In the genomic region with DNA sequence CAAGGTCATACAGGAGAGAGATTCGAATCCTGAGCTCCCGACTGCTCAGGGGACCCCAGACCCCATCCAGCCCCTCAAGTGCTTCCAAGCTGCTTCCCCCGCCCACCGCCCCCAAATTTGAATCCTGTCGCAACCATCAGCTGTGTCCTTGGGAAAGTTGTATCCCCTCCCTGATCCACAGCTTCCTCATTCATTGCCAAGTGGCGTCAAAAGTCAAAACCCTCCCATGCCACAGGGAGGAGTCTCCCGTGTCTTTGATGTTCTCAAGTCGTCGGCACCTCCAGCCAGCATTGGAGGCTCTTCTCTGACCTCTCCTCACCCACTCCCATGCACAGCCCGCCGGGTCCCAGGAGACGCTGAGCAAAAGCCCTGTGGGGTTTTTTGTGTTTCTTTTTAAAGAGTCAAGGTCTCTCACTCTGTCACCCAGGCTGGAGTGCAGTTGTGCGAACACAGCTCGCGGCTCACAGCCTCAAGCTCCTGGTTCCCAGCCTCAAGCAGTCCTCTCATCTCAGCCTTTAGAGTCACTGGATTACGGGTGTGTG, we compare ENCODE assay signal across 12 cellular contexts. TPM values are rescaled to one million over a fixed set of nuclear protein-coding genes. Genes with fewer than 3 reads are reported as not detected.
A peak's percentile ranks its signal among the peaks of the same experiment; 100 is the strongest.
DNase-seq lines count a peak whose midpoint lies in the region; ATAC-seq and TF ChIP-seq lines count a peak whose summit lies in the region.
"Had no signal": no experiment of that assay in that cellular context is flagged by ENCODE, and none has a peak within 500 bp of the region (broad histone marks: within the 10 kb centered on the region; RNA-seq: fewer than 3 reads in every experiment).

No MANE protein-coding gene starts in this region.

- no peak overlapping the region for H3K4me3 Mint-ChIP-seq in CD4-positive, alpha-beta memory T cell
- H3K4me3 Mint-ChIP-seq in chondrocyte (ENCODE audit: unreplicated experiment) = no peak overlapping the region
- H3K4me3 Mint-ChIP-seq in nephron progenitor cell = no peak overlapping the region
- H3K4me3 Mint-ChIP-seq: activated T-helper 17 cell treated with anti-CD3 and anti-CD28 coated beads, Interleukin-2, amount 50 U/mL, for 72 hours had no signal

- H3K27me3 ChIP-seq in CD4-positive, alpha-beta memory T cell (ENCODE audit: insufficient read depth, low read length) = no peaks in the 10 kb centered on the region

- H3K4me1 ChIP-seq in CD4-positive, alpha-beta memory T cell (ENCODE audit: insufficient read depth, low read length) = peaks cover 18% of the 10 kb centered on the region

- no peaks in the 10 kb centered on the region for H3K27me3 Mint-ChIP-seq in CD4-positive, alpha-beta memory T cell
- H3K27me3 Mint-ChIP-seq in chondrocyte (ENCODE audit: low read depth) (peaks cover 3% of the 10 kb centered on the region), nephron progenitor cell (ENCODE audit: low read depth, poor library complexity) (peaks cover 27% of the 10 kb centered on the region)
- H3K27me3 Mint-ChIP-seq: activated T-helper 17 cell treated with anti-CD3 and anti-CD28 coated beads, Interleukin-2, amount 50 U/mL, for 72 hours had no signal

- TF ChIP-seq CTCF in chondrocyte (IDR thresholded peaks at IDR 0.05) (no peak), nephron progenitor cell (IDR thresholded peaks at IDR 0.05) (no peak)

- no peak overlapping the region for H3K4me3 ChIP-seq in CD4-positive, alpha-beta memory T cell (ENCODE audit: low read length in 2 of 2)

- no peak for DNase-seq in CD4-positive, alpha-beta memory T cell
- DNase-seq in chondrocyte (ENCODE audit: low spot score) (no peak), nephron progenitor cell (no peak), NCI-H345 treated with DMSO at 0.1 percent for 48 hours (lab: John Stamatoyannopoulos, UW; ENCODE audit: unreplicated experiment) (no peak), NCI-H2107 (lab: John Stamatoyannopoulos, UW) (no peak), NCI-H226 (no peak), NCI-H82 (lab: John Stamatoyannopoulos, UW) (no peak)
- DNase-seq: COR-L47, cortex of kidney had no signal

- peaks cover 4% of the 10 kb centered on the region for H3K36me3 ChIP-seq in CD4-positive, alpha-beta memory T cell (ENCODE audit: insufficient read depth, low read length)

- H3K9me3 Mint-ChIP-seq in CD4-positive, alpha-beta memory T cell = no peaks in the 10 kb centered on the region
- H3K9me3 Mint-ChIP-seq in chondrocyte (ENCODE audit: low read depth) (no peaks in the 10 kb centered on the region), nephron progenitor cell (no peaks in the 10 kb centered on the region)
- H3K9me3 Mint-ChIP-seq: activated T-helper 17 cell treated with anti-CD3 and anti-CD28 coated beads, Interleukin-2, amount 50 U/mL, for 72 hours had no signal

- peak; percentile 22 for ATAC-seq in HG03196 (IDR thresholded peaks at IDR 0.05; ENCODE audit: unreplicated experiment)
- ATAC-seq: activated T-helper 17 cell treated with anti-CD3 and anti-CD28 coated beads, Interleukin-2, amount 50 U/mL, for 72 hours had no signal

- H3K27ac Mint-ChIP-seq in CD4-positive, alpha-beta memory T cell = peak overlapping the region in 4 of 7 donors; percentile 15 to 50 (median 46)
- H3K27ac Mint-ChIP-seq in chondrocyte (ENCODE audit: unreplicated experiment) (peak overlapping the region; percentile 49), nephron progenitor cell (peak overlapping the region; percentile 86)

- H3K36me3 Mint-ChIP-seq in CD4-positive, alpha-beta memory T cell = peaks cover 18 to 22% of the 10 kb centered on the region in 2 donors
- peaks cover 22% of the 10 kb centered on the region for H3K36me3 Mint-ChIP-seq in chondrocyte (ENCODE audit: low read depth)
- peaks cover 49% of the 10 kb centered on the region for H3K36me3 Mint-ChIP-seq in nephron progenitor cell (ENCODE audit: low read depth)

- no peaks in the 10 kb centered on the region for H3K9me3 ChIP-seq in CD4-positive, alpha-beta memory T cell (ENCODE audit: control insufficient read depth in 1 of 2, low read length in 2 of 2)

- no peak overlapping the region for H3K27ac ChIP-seq in CD4-positive, alpha-beta memory T cell (ENCODE audit: low read depth, low read length)
- H3K27ac ChIP-seq: parathyroid adenoma had no signal

- CTCF ChIA-PET in CD4-positive, alpha-beta memory T cell (lab: Charles Lee; ENCODE audit: partially characterized antibody) = interaction anchor here (0.6 to 3.1 kb wide), 5 partner anchors 11 to 114 kb away, joined by 3 to 20 read pairs (median 3); no protein-coding TSS in a partner anchor

- H3K4me1 Mint-ChIP-seq in CD4-positive, alpha-beta memory T cell = peaks cover 5 to 24% (median 13%) of the 10 kb centered on the region in 4 donors
- H3K4me1 Mint-ChIP-seq in chondrocyte (ENCODE audit: low read depth) (peaks cover 8% of the 10 kb centered on the region), nephron progenitor cell (peaks cover 16% of the 10 kb centered on the region)
- H3K4me1 Mint-ChIP-seq: activated T-helper 17 cell treated with anti-CD3 and anti-CD28 coated beads, Interleukin-2, amount 50 U/mL, for 72 hours had no signal

- intact Hi-C loops in CD4-positive, alpha-beta memory T cell (cut with micrococcal nuclease) = no loop called here

- POLR2A ChIA-PET in CD4-positive, alpha-beta memory T cell (lab: Charles Lee; ENCODE audit: partially characterized antibody) = interaction anchor here (1.2 kb wide), 1 partner anchor 21 kb away, joined by 4 read pairs; no protein-coding TSS in a partner anchor

RNA-seq across cellular contexts. Expression of a gene that starts 2.8 kb away (rescaled TPM):
- 10 to 100 TPM; 48.3 to 56.9 TPM for total RNA-seq in CD4-positive, alpha-beta memory T cell
- polyA plus RNA-seq in CD4-positive, alpha-beta memory T cell = 10 to 100 TPM in 1 of 2 donors, 1 to 10 TPM in 1; 6.3 to 16.7 TPM
- 0.33 to 2.1 TPM (median 1.7 TPM) in 3 replicates for total RNA-seq in chondrocyte

RNA-seq across cellular contexts. Expression of a gene that starts 17.8 kb away (rescaled TPM):
- 10 to 100 TPM; 18.1 to 23.0 TPM for total RNA-seq in CD4-positive, alpha-beta memory T cell
- 1 to 10 TPM; 1.5 to 6.6 TPM for polyA plus RNA-seq in CD4-positive, alpha-beta memory T cell
- 67.6 to 96.3 TPM (median 73.1 TPM) in 3 replicates for total RNA-seq in chondrocyte

RNA-seq across cellular contexts. Expression of a gene that starts 22.2 kb away (rescaled TPM):
- 1 to 10 TPM; 7.6 to 7.8 TPM for total RNA-seq in CD4-positive, alpha-beta memory T cell
- polyA plus RNA-seq in CD4-positive, alpha-beta memory T cell = 10 to 100 TPM; 10.5 to 13.7 TPM
- total RNA-seq in chondrocyte = 10.9 to 14.2 TPM (median 12.8 TPM) in 3 replicates

RNA-seq across cellular contexts. Expression of a gene that starts 33.1 kb away (rescaled TPM):
- 1 to 10 TPM; 4.7 to 4.8 TPM for total RNA-seq in CD4-positive, alpha-beta memory T cell
- polyA plus RNA-seq in CD4-positive, alpha-beta memory T cell = 1 to 10 TPM in 1 of 2 donors, under 1 TPM in 1; 0.59 to 1.0 TPM
- total RNA-seq in chondrocyte = 3.4 to 6.1 TPM (median 3.8 TPM) in 3 replicates

RNA-seq across cellular contexts. Expression of a gene that starts 55.5 kb away (rescaled TPM):
- total RNA-seq in CD4-positive, alpha-beta memory T cell = under 1 TPM in 1 of 2 experiments, not detected in 1; 0.52 TPM
- not detected for polyA plus RNA-seq in CD4-positive, alpha-beta memory T cell
- 2.9 to 3.4 TPM in 2 of 3 replicates, not detected in the other for total RNA-seq in chondrocyte

Comparison
In these comparisons a context has a peak if more than half of its experiments do, and no peak if none do; other contexts are left out.
1. RNA of a gene that starts 2.8 kb away (total RNA-seq): 48.3 to 56.9 TPM in CD4-positive, alpha-beta memory T cell; 0.33 to 2.1 TPM in chondrocyte; every median in the first group is over 10 times any median in the second.
2. Peak in every context shown above with its lines, with median percentiles within 50 percentile points of each other: H3K27ac Mint-ChIP-seq.